Comparison of ENCODE assay signal across 21 cellular contexts in genomic region chr2:222270436-222270835, GRCh38. TPM values are rescaled to one million over a fixed set of nuclear protein-coding genes. Genes with fewer than 3 reads are reported as not detected.
"Had no signal": no experiment of that assay in that cellular context is flagged by ENCODE, and none has a peak within 500 bp of the region (broad histone marks: within the 10 kb centered on the region; RNA-seq: fewer than 3 reads in every experiment).

No MANE protein-coding gene starts in this region.

- H3K27ac Mint-ChIP-seq: activated B cell treated with CpG ODN at 0.5 μM for 24 hours; activated CD4-positive, alpha-beta memory T cell treated with anti-CD3 and anti-CD28 coated beads for 36 hours; activated CD4-positive, alpha-beta T cell treated with anti-CD3 and anti-CD28 coated beads, Interleukin-2, amount 10 ng/mL, durations not matched to agents 7 days and 5 days; activated naive CD4-positive, alpha-beta T cell treated with anti-CD3 and anti-CD28 coated beads for 36 hours; activated naive CD8-positive, alpha-beta T cell treated with anti-CD3 and anti-CD28 coated beads for 36 hours; activated T-helper 17 cell treated with anti-CD3 and anti-CD28 coated beads, Interleukin-2, amount 50 U/mL, for 72 hours; T-helper 17 cell had no signal

- H3K36me3 Mint-ChIP-seq: activated CD4-positive, alpha-beta memory T cell treated with anti-CD3 and anti-CD28 coated beads for 36 hours; activated naive CD8-positive, alpha-beta T cell treated with anti-CD3 and anti-CD28 coated beads for 36 hours had no signal

- DNase-seq: activated B cell treated with CpG ODN at 0.5 μM for 24 hours; activated CD4-positive, alpha-beta memory T cell treated with anti-CD3 and anti-CD28 coated beads for 36 hours; activated CD4-positive, alpha-beta T cell treated with anti-CD3 and anti-CD28 coated beads, Interleukin-2, amount 10 ng/mL, durations not matched to agents 7 days and 5 days; activated CD8-positive, alpha-beta memory T cell treated with anti-CD3 and anti-CD28 coated beads for 24 hours; activated gamma-delta T cell; activated naive CD4-positive, alpha-beta T cell treated with anti-CD3 and anti-CD28 coated beads for 36 hours; activated naive CD8-positive, alpha-beta T cell treated with anti-CD3 and anti-CD28 coated beads for 36 hours; activated T-cell treated with anti-CD3 and anti-CD28 coated beads for 4 hours; activated T-cell treated with anti-CD3 and anti-CD28 coated beads, Interleukin-2, amount 50 U/mL, for 48 hours; MG63; MV-4-11; NCI-H1092 treated with DMSO at 0.1 percent for 48 hours; NCI-H1436; NCI-H1694 treated with DMSO at 0.1 percent for 48 hours; NCI-H2029 treated with DMSO at 0.1 percent for 48 hours; NCI-H524; PC-9; SHP77 treated with DMSO at 0.1 percent for 48 hours; T-helper 17 cell; T-helper 9 cell had no signal

- H3K4me3 Mint-ChIP-seq: activated B cell treated with CpG ODN at 0.5 μM for 24 hours; activated CD4-positive, alpha-beta memory T cell treated with anti-CD3 and anti-CD28 coated beads for 36 hours; activated CD4-positive, alpha-beta T cell treated with anti-CD3 and anti-CD28 coated beads, Interleukin-2, amount 10 ng/mL, durations not matched to agents 7 days and 5 days; activated naive CD4-positive, alpha-beta T cell treated with anti-CD3 and anti-CD28 coated beads for 36 hours; activated naive CD8-positive, alpha-beta T cell treated with anti-CD3 and anti-CD28 coated beads for 36 hours; activated T-helper 17 cell treated with anti-CD3 and anti-CD28 coated beads, Interleukin-2, amount 50 U/mL, for 72 hours; T-helper 17 cell had no signal

- H3K9me3 ChIP-seq: MG63 had no signal

- H3K4me1 Mint-ChIP-seq: activated B cell treated with CpG ODN at 0.5 μM for 24 hours; activated CD4-positive, alpha-beta T cell treated with anti-CD3 and anti-CD28 coated beads, Interleukin-2, amount 10 ng/mL, durations not matched to agents 7 days and 5 days; activated naive CD8-positive, alpha-beta T cell treated with anti-CD3 and anti-CD28 coated beads for 36 hours; activated T-helper 17 cell treated with anti-CD3 and anti-CD28 coated beads, Interleukin-2, amount 50 U/mL, for 72 hours; T-helper 17 cell had no signal

- H3K4me3 ChIP-seq: MG63, PC-9 had no signal

- ATAC-seq: activated T-helper 17 cell treated with anti-CD3 and anti-CD28 coated beads, Interleukin-2, amount 50 U/mL, for 72 hours; T-helper 17 cell had no signal

- H3K9me3 Mint-ChIP-seq: activated B cell treated with CpG ODN at 0.5 μM for 24 hours; activated CD4-positive, alpha-beta memory T cell treated with anti-CD3 and anti-CD28 coated beads for 36 hours; activated CD4-positive, alpha-beta T cell treated with anti-CD3 and anti-CD28 coated beads, Interleukin-2, amount 10 ng/mL, durations not matched to agents 7 days and 5 days; activated naive CD4-positive, alpha-beta T cell treated with anti-CD3 and anti-CD28 coated beads for 36 hours; activated T-helper 17 cell treated with anti-CD3 and anti-CD28 coated beads, Interleukin-2, amount 50 U/mL, for 72 hours had no signal

- H3K27ac ChIP-seq: PC-9 had no signal

- H3K27me3 ChIP-seq: MG63 had no signal

RNA-seq across cellular contexts. Expression of gene PAX3, which starts 28.4 kb away (rescaled TPM):
- total RNA-seq: activated B cell treated with CpG ODN at 0.5 μM for 24 hours; activated CD4-positive, alpha-beta memory T cell treated with anti-CD3 and anti-CD28 coated beads for 36 hours; activated CD4-positive, alpha-beta T cell treated with anti-CD3 and anti-CD28 coated beads, Interleukin-2, amount 10 ng/mL, durations not matched to agents 7 days and 5 days; activated naive CD4-positive, alpha-beta T cell treated with anti-CD3 and anti-CD28 coated beads for 36 hours; activated naive CD8-positive, alpha-beta T cell treated with anti-CD3 and anti-CD28 coated beads for 36 hours; activated T-helper 17 cell treated with anti-CD3 and anti-CD28 coated beads, Interleukin-2, amount 50 U/mL, for 72 hours; PC-9; T-helper 17 cell had no signal
